10 cellular contexts compared by ENCODE assay signal in the genomic region with DNA sequence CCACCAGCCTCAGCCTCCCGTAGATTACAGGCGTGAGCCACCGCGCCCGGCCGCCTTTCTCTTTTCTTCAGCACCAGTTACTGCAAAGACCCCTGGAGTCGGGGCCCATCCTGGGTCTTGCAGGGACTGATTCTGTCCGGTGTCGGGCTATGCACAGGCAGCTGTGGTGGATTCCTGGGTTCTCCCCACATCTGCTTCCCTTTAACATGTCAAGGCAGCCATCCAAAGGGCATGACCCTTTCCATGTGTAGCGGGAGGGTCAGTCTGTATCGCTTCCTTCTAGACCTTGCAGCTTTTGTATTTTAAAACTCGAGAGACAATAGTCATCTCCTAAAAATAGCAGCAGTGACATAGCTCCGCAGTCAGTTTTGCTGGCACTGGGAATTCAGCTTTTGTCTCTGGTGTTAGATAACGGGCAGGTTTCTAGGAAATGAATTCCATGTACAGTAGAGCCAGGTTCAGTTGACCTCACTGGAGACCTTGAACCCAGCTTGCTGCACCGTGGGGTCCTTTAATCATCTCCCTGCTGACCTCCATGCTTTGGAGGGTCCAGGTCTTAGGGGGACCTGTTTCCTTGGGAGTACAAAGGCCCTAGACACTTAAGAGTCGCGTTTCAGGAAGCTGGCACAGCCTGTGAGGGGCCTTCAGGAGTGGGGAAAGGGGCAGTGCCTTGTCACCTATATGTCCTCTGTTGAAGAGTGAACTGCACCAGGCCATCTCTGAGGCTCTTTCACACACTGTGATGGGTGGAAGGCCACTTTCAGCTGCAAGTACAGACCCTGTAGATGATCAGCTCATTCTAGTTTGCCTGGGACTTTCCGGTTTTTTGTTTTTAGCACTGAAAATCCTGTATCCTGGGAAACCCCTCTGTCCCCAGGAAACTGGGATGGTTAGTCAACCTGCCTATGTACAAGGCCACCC. TPM values are rescaled to one million over a fixed set of nuclear protein-coding genes. Genes with fewer than 3 reads are reported as not detected.
DNase-seq lines count a peak whose midpoint lies in the region; ATAC-seq and TF ChIP-seq lines count a peak whose summit lies in the region.
"Had no signal": no experiment of that assay in that cellular context is flagged by ENCODE, and none has a peak within 500 bp of the region (broad histone marks: within the 10 kb centered on the region; RNA-seq: fewer than 3 reads in every experiment).

No MANE protein-coding gene starts in this region.

- 77 to 84% methylated on average over 14 to 18 of the region's 18 CpGs for WGBS in endodermal cell (ENCODE audit: insufficient coverage in 1 of 2, insufficient read length in 1 of 2), 2 experiments
- 65 to 69% methylated on average over 15 to 18 of the region's 18 CpGs for WGBS in testis, 2 donors

- TF ChIP-seq CTCF in endodermal cell (conservative IDR thresholded peaks at IDR 0.05): no peak
- TF ChIP-seq CTCF in testis (IDR thresholded peaks at IDR 0.05): no peak

- H3K4me1 Mint-ChIP-seq in activated CD4-positive, alpha-beta T cell treated with anti-CD3 and anti-CD28 coated beads for 36 hours: peaks cover 48% of the 10 kb centered on the region
- peaks cover 5% of the 10 kb centered on the region for H3K4me1 Mint-ChIP-seq in endodermal cell

- no peaks in the 10 kb centered on the region for H3K27me3 ChIP-seq in endodermal cell (ENCODE audit: control insufficient read depth, insufficient read depth, low read length, poor library complexity, severe bottlenecking)
- H3K27me3 ChIP-seq in testis: no peaks in the 10 kb centered on the region

- no peak for TF ChIP-seq POLR2A in testis (IDR thresholded peaks at IDR 0.05)

- H3K9ac ChIP-seq in endodermal cell (ENCODE audit: extremely low read depth, low read length, poor library complexity, severe bottlenecking): no peak overlapping the region

- H3K9me3 Mint-ChIP-seq in activated CD4-positive, alpha-beta T cell treated with anti-CD3 and anti-CD28 coated beads for 36 hours (ENCODE audit: low read depth): no peaks in the 10 kb centered on the region
- no peaks in the 10 kb centered on the region for H3K9me3 Mint-ChIP-seq in endodermal cell
- H3K9me3 Mint-ChIP-seq: activated naive CD4-positive, alpha-beta T cell treated with anti-CD3 and anti-CD28 coated beads, Interleukin-2, amount 50 U/mL, for 24 hours had no signal

- no peaks in the 10 kb centered on the region for H3K4me1 ChIP-seq in endodermal cell (ENCODE audit: control insufficient read depth, insufficient read depth, low read length)
- H3K4me1 ChIP-seq in testis: no peaks in the 10 kb centered on the region

- peaks cover 3% of the 10 kb centered on the region for H3K27me3 Mint-ChIP-seq in activated CD4-positive, alpha-beta T cell treated with anti-CD3 and anti-CD28 coated beads for 36 hours
- no peaks in the 10 kb centered on the region for H3K27me3 Mint-ChIP-seq in endodermal cell (ENCODE audit: insufficient read depth)
- H3K27me3 Mint-ChIP-seq: activated naive CD4-positive, alpha-beta T cell treated with anti-CD3 and anti-CD28 coated beads, Interleukin-2, amount 50 U/mL, for 24 hours had no signal

- no peaks in the 10 kb centered on the region for H3K9me3 ChIP-seq in endodermal cell (ENCODE audit: control insufficient read depth, low read length)
- no peaks in the 10 kb centered on the region for H3K9me3 ChIP-seq in testis
- H3K9me3 ChIP-seq: A549 had no signal

- no peak overlapping the region for H3K4me3 Mint-ChIP-seq in activated CD4-positive, alpha-beta T cell treated with anti-CD3 and anti-CD28 coated beads for 36 hours
- no peak overlapping the region for H3K4me3 Mint-ChIP-seq in endodermal cell
- H3K4me3 Mint-ChIP-seq: activated naive CD4-positive, alpha-beta T cell treated with anti-CD3 and anti-CD28 coated beads, Interleukin-2, amount 50 U/mL, for 24 hours had no signal

- intact Hi-C loops in activated CD4-positive, alpha-beta T cell treated with anti-CD3 and anti-CD28 coated beads for 36 hours (cut with DNase I, micrococcal nuclease): no loop called here
- intact Hi-C loops in testis (cut with DNase I; ENCODE audit: low total_unique reads): no loop called here

- H3K36me3 Mint-ChIP-seq in activated CD4-positive, alpha-beta T cell treated with anti-CD3 and anti-CD28 coated beads for 36 hours (ENCODE audit: low read depth): no peaks in the 10 kb centered on the region
- H3K36me3 Mint-ChIP-seq in endodermal cell (ENCODE audit: low read depth): peaks cover 7% of the 10 kb centered on the region

- H3K27ac ChIP-seq in endodermal cell (ENCODE audit: low read depth, low read length) (no peak overlapping the region), testis (no peak overlapping the region)

- CTCF ChIA-PET in activated CD4-positive, alpha-beta T cell treated with anti-CD3 and anti-CD28 coated beads for 36 hours (lab: Charles Lee): interaction anchor here (0.6 to 1.7 kb wide), 5 partner anchors 10 to 54 kb away, joined by 3 to 4 read pairs (median 3); no protein-coding TSS in a partner anchor

- POLR2A ChIA-PET in activated CD4-positive, alpha-beta T cell treated with anti-CD3 and anti-CD28 coated beads for 36 hours (lab: Charles Lee): interaction anchor here (0.6 to 0.9 kb wide), 2 partner anchors 16 to 1041 kb away, joined by 3 to 6 read pairs; no protein-coding TSS in a partner anchor

- H3K36me3 ChIP-seq in endodermal cell (ENCODE audit: control insufficient read depth, insufficient read depth, low read length) (no peaks in the 10 kb centered on the region), testis (ENCODE audit: low read depth, missing control alignments) (no peaks in the 10 kb centered on the region)

- H3K4me3 ChIP-seq in endodermal cell (ENCODE audit: low read length): no peak overlapping the region
- no peak overlapping the region for H3K4me3 ChIP-seq in testis
- H3K4me3 ChIP-seq: A549 had no signal

- no peak for DNase-seq in activated CD4-positive, alpha-beta T cell treated with anti-CD3 and anti-CD28 coated beads for 36 hours
- DNase-seq in activated CD4-positive, alpha-beta T cell treated with anti-CD3 and anti-CD28 coated beads, Interleukin-2, amount 50 U/mL, for 1 hour: no peak
- DNase-seq in endodermal cell: peak; percentile 45
- peak; percentile 13 for DNase-seq in testis
- DNase-seq in amygdala (lab: John Stamatoyannopoulos, UW): no peak
- DNase-seq in epidermal melanocyte (ENCODE audit: insufficient read length, low spot score): no peak
- DNase-seq in NCI-H82 treated with DMSO at 0.1 percent for 48 hours (lab: John Stamatoyannopoulos, UW; ENCODE audit: unreplicated experiment): no peak

- ATAC-seq in activated CD4-positive, alpha-beta T cell treated with anti-CD3 and anti-CD28 coated beads for 36 hours: peak; percentile 8
- peak; percentile 60 for ATAC-seq in HG03354 (IDR thresholded peaks at IDR 0.05; ENCODE audit: poor library complexity, severe bottlenecking, unreplicated experiment)

- H3K27ac Mint-ChIP-seq in activated CD4-positive, alpha-beta T cell treated with anti-CD3 and anti-CD28 coated beads for 36 hours: no peak overlapping the region
- no peak overlapping the region for H3K27ac Mint-ChIP-seq in endodermal cell
- H3K27ac Mint-ChIP-seq: activated naive CD4-positive, alpha-beta T cell treated with anti-CD3 and anti-CD28 coated beads, Interleukin-2, amount 50 U/mL, for 24 hours had no signal

RNA-seq across cellular contexts. Expression of gene ANKRD33B, which starts 13.8 kb away (rescaled TPM):
- 1 to 10 TPM; 4.6 to 4.9 TPM for total RNA-seq in activated CD4-positive, alpha-beta T cell treated with anti-CD3 and anti-CD28 coated beads for 36 hours
- total RNA-seq in endodermal cell (10 to 100 TPM; 21.9 to 37.2 TPM), testis (1 to 10 TPM; 5.6 to 5.8 TPM)
- 2.1 TPM for polyA plus RNA-seq in endodermal cell (2013, experiment 1 of 2)
- polyA plus RNA-seq in endodermal cell (2013, experiment 2 of 2): 1.8 TPM
- polyA plus RNA-seq in testis (ENCODE audit: insufficient read depth, low read depth, low replicate concordance): 3.7 TPM

Comparison
In these comparisons a context has a peak if more than half of its experiments do, and no peak if none do; other contexts are left out.
1. DNase-seq: peak in endodermal cell (single experiment) and testis (single experiment); none in activated CD4-positive, alpha-beta T cell treated with anti-CD3 and anti-CD28 coated beads for 36 hours (single experiment), activated CD4-positive, alpha-beta T cell treated with anti-CD3 and anti-CD28 coated beads, Interleukin-2, amount 50 U/mL, for 1 hour (single experiment), amygdala (0 of 56), epidermal melanocyte (single experiment) and NCI-H82 treated with DMSO at 0.1 percent for 48 hours (single experiment).